In genomic region chr12:63007726-63008125, GRCh38 we compare ENCODE assay signal across 9 cellular contexts.
"Had no signal": no experiment of that assay in that cellular context is flagged by ENCODE, and none has a peak within 500 bp of the region (broad histone marks: within the 10 kb centered on the region; RNA-seq: fewer than 3 reads in every experiment).

No MANE protein-coding gene starts in this region.

- DNase-seq: H7, HFFc6, KBM-7 had no signal

- H3K9me3 Mint-ChIP-seq: GM23338, HFFc6 had no signal

- H3K4me3 Mint-ChIP-seq: GM23338, HFFc6, IgD-negative memory B cell had no signal

- H3K4me1 ChIP-seq: HAP-1 had no signal

- H3K4me1 Mint-ChIP-seq: IgD-negative memory B cell had no signal

- H3K4me3 ChIP-seq: GM23338, HAP-1 had no signal

- ATAC-seq: GM23338, HCT116, HepG2 had no signal

- H3K36me3 Mint-ChIP-seq: IgD-negative memory B cell had no signal

- H3K27ac Mint-ChIP-seq: GM23338, HFFc6, IgD-negative memory B cell had no signal

- H3K36me3 ChIP-seq: HAP-1 had no signal

- H3K27ac ChIP-seq: HL-60 had no signal

- H3K9me3 ChIP-seq: HAP-1 had no signal
